In genomic region chr3:188562163-188562562, GRCh38 we compare ENCODE assay signal across 19 cellular contexts.
DNase-seq lines count a peak whose midpoint lies in the region; FAIRE-seq and TF ChIP-seq lines count a peak whose summit lies in the region.
"Had no signal": no experiment of that assay in that cellular context is flagged by ENCODE, and none has a peak within 500 bp of the region (broad histone marks: within the 10 kb centered on the region; RNA-seq: fewer than 3 reads in every experiment).

No MANE protein-coding gene starts in this region.

- H3F3A ChIP-seq in neural cell (ENCODE audit: insufficient read depth, low read length, poor library complexity, severe bottlenecking) (no peaks in the 10 kb centered on the region), GM23248 (ENCODE audit: insufficient read depth) (peaks cover 22% of the 10 kb centered on the region)

- H3K36me3 ChIP-seq in neural cell (ENCODE audit: insufficient read depth, low read length) (no peaks in the 10 kb centered on the region), GM23248 (ENCODE audit: low read depth) (no peaks in the 10 kb centered on the region)
- H3K36me3 ChIP-seq: BLaER1 treated with 17β-estradiol and CSF1 and Interleukin-3, amounts not matched to agents 10 nM and 100 nM had no signal

- TF ChIP-seq POLR2A in GM12891 (IDR thresholded peaks at IDR 0.05; ENCODE audit: low read depth, low read length), result no peak

- no peaks in the 10 kb centered on the region for H3K9me2 ChIP-seq in neural cell (ENCODE audit: insufficient read depth, low read length)
- no peaks in the 10 kb centered on the region; the same call in 1 of the 2 replicates for H3K9me2 ChIP-seq in GM23248 (ENCODE audit: insufficient read depth)

- H3K4me2 ChIP-seq in neural cell (ENCODE audit: low read length) (no peak overlapping the region), GM23248 (ENCODE audit: unreplicated experiment) (no peak overlapping the region)

- peaks cover 14% of the 10 kb centered on the region for H3K4me1 ChIP-seq in GM23248 (ENCODE audit: insufficient read depth)

- no peak for FAIRE-seq in GM12891 (lab: Jason Lieb, UNC)
- FAIRE-seq: GM12878, H1, K562 had no signal

- H3K79me2 ChIP-seq in neural cell (replicated peaks; ENCODE audit: insufficient read depth, low read length), result no peaks in the 10 kb centered on the region
- peaks cover 19% of the 10 kb centered on the region; the same call in 1 of the 2 replicates for H3K79me2 ChIP-seq in GM23248 (ENCODE audit: insufficient read depth)

- H3K4me3 ChIP-seq in fibroblast of pulmonary artery (replicated peaks; ENCODE audit: low read depth, low read length) (no peak overlapping the region), neural cell (ENCODE audit: low read length) (no peak overlapping the region), GM23248 (no peak overlapping the region)
- H3K4me3 ChIP-seq: BLaER1 treated with 17β-estradiol and CSF1 and Interleukin-3, amounts not matched to agents 10 nM and 100 nM; GM12878; K562 had no signal

- H2AFZ ChIP-seq in neural cell (ENCODE audit: low read depth, low read length) (no peak overlapping the region), GM23248 (no peak overlapping the region)

- DNase-seq in NOMO-1 treated with DMSO at 0.1 percent for 48 hours (lab: John Stamatoyannopoulos, UW; ENCODE audit: unreplicated experiment), result peak; percentile 4
- DNase-seq in NOMO-1 treated with dmso at 0.1 percent for 144 hours (lab: John Stamatoyannopoulos, UW; ENCODE audit: unreplicated experiment), result no peak
- DNase-seq in fibroblast of pulmonary artery (ENCODE audit: low read depth), result peak; percentile 10
- no peak for DNase-seq in AG08395 (ENCODE audit: low spot score)
- no peak for DNase-seq in GM12891 (ENCODE audit: insufficient read length, low spot score)
- no peak for DNase-seq in GM23248
- DNase-seq: AML-193; Calu3; CD4-positive, alpha-beta T cell; DMS 273 treated with DMSO at 0.1 percent for 48 hours; HCEC 1CT; HFFc6 had no signal

- in situ Hi-C loops in GM23248 (cut with MboI), result no loop called here

- no peak for TF ChIP-seq RAD21 in neural cell (conservative IDR thresholded peaks at IDR 0.05)

- WGBS in GM23248 (ENCODE audit: low coverage in 1 of 2, low lambda C conversion rate in 2 of 2, missing lambda C conversion rate in 2 of 2), 2 experiments, result 58 to 65% methylated on average over 2 of the region's 2 CpGs

- TF ChIP-seq EP300 in neural cell (conservative IDR thresholded peaks at IDR 0.05; ENCODE audit: poor library complexity, severe bottlenecking), result no peak

- no peaks in the 10 kb centered on the region for H3K27me3 ChIP-seq in neural cell (ENCODE audit: insufficient read depth, low read depth, low read length)
- H3K27me3 ChIP-seq in GM23248 (replicated peaks; ENCODE audit: insufficient read depth), result no peaks in the 10 kb centered on the region
- H3K27me3 ChIP-seq: BLaER1 treated with 17β-estradiol and CSF1 and Interleukin-3, amounts not matched to agents 10 nM and 100 nM had no signal

- no peak for TF ChIP-seq CTCF in fibroblast of pulmonary artery (IDR thresholded peaks at IDR 0.05; ENCODE audit: low read length, missing control alignments)
- TF ChIP-seq CTCF in neural cell (IDR thresholded peaks at IDR 0.05; ENCODE audit: poor library complexity, severe bottlenecking), result no peak

- H3K9me3 ChIP-seq in neural cell (ENCODE audit: low read length), result no peaks in the 10 kb centered on the region
- no peaks in the 10 kb centered on the region for H3K9me3 ChIP-seq in GM23248 (ENCODE audit: low read depth)
- H3K9me3 ChIP-seq: BLaER1 treated with 17β-estradiol and CSF1 and Interleukin-3, amounts not matched to agents 10 nM and 100 nM had no signal

- peak overlapping the region; percentile 18 for H3K27ac ChIP-seq in neural cell (ENCODE audit: low read length)
- no peak overlapping the region for H3K27ac ChIP-seq in GM23248
- H3K27ac ChIP-seq: 22Rv1, HL-60 had no signal

- H4K20me1 ChIP-seq in neural cell (ENCODE audit: insufficient read depth) (no peaks in the 10 kb centered on the region), GM23248 (ENCODE audit: insufficient read depth) (no peaks in the 10 kb centered on the region)
- H4K20me1 ChIP-seq: BLaER1 treated with 17β-estradiol and CSF1 and Interleukin-3, amounts not matched to agents 10 nM and 100 nM had no signal

- H3K9ac ChIP-seq in neural cell (ENCODE audit: low read length) (no peak overlapping the region), GM23248 (no peak overlapping the region)

TF ChIP-seq in neural cell, 6 proteins besides CTCF, POLR2A, EP300 and RAD21:
- TF ChIP-seq EZH2 (IDR thresholded peaks at IDR 0.05; ENCODE audit: borderline replicate concordance, insufficient read depth, low read length, poor library complexity, severe bottlenecking) (no peak), SMC3 (conservative IDR thresholded peaks at IDR 0.05; ENCODE audit: poor library complexity) (no peak), MXI1 (conservative IDR thresholded peaks at IDR 0.05; ENCODE audit: poor library complexity, severe bottlenecking) (no peak), TAF1 (IDR thresholded peaks at IDR 0.05; ENCODE audit: low read depth) (no peak), POLR2AphosphoS5 (IDR thresholded peaks at IDR 0.05) (no peak)
- TF ChIP-seq, protein P1, sequence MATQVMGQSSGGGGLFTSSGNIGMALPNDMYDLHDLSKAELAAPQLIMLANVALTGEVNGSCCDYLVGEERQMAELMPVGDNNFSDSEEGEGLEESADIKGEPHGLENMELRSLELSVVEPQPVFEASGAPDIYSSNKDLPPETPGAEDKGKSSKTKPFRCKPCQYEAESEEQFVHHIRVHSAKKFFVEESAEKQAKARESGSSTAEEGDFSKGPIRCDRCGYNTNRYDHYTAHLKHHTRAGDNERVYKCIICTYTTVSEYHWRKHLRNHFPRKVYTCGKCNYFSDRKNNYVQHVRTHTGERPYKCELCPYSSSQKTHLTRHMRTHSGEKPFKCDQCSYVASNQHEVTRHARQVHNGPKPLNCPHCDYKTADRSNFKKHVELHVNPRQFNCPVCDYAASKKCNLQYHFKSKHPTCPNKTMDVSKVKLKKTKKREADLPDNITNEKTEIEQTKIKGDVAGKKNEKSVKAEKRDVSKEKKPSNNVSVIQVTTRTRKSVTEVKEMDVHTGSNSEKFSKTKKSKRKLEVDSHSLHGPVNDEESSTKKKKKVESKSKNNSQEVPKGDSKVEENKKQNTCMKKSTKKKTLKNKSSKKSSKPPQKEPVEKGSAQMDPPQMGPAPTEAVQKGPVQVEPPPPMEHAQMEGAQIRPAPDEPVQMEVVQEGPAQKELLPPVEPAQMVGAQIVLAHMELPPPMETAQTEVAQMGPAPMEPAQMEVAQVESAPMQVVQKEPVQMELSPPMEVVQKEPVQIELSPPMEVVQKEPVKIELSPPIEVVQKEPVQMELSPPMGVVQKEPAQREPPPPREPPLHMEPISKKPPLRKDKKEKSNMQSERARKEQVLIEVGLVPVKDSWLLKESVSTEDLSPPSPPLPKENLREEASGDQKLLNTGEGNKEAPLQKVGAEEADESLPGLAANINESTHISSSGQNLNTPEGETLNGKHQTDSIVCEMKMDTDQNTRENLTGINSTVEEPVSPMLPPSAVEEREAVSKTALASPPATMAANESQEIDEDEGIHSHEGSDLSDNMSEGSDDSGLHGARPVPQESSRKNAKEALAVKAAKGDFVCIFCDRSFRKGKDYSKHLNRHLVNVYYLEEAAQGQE (IDR thresholded peaks at IDR 0.05; ENCODE audit: borderline replicate concordance), result no peak

TF ChIP-seq in GM12891, 5 proteins besides CTCF, POLR2A, EP300 and RAD21:
- TF ChIP-seq SPI1 (IDR thresholded peaks at IDR 0.05; ENCODE audit: low read depth, low read length) (no peak), TAF1 (IDR thresholded peaks at IDR 0.05; ENCODE audit: low read depth, low read length) (no peak), POLR2AphosphoS5 (IDR thresholded peaks at IDR 0.05; ENCODE audit: low read depth, low read length) (no peak), POU2F2 (IDR thresholded peaks at IDR 0.05; ENCODE audit: low read depth, low read length) (no peak), PAX5 (IDR thresholded peaks at IDR 0.05; ENCODE audit: insufficient read depth, low read length, severe bottlenecking) (no peak)

Comparison
In these comparisons a context has a peak if more than half of its experiments do, and no peak if none do; other contexts are left out.
1. DNase-seq: peak in NOMO-1 treated with DMSO at 0.1 percent for 48 hours (single experiment) and fibroblast of pulmonary artery (single experiment); none in NOMO-1 treated with dmso at 0.1 percent for 144 hours (single experiment), AG08395 (single experiment), GM12891 (single experiment) and GM23248 (single experiment).